12 cellular contexts compared by ENCODE assay signal in the genomic region with DNA sequence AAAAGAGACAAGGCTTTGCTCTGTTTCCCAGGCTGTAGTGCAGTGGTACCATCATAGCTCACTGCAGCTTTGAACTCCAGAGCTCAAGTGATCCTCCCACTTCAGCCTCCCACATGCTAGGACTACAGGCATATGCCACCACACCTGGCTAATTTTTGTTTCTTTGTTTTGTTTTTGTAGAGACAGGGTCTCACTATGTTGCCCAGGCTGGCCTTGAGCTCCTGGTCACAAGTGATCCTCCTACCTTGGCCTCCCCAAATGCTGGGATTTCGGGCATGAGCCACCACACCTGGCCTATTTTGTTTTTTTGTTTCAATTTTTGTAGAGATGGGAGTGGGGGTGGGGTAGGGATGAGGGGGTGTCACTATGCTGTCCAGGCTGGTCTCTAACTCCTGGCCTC. TPM values are rescaled to one million over a fixed set of nuclear protein-coding genes. Genes with fewer than 3 reads are reported as not detected.
"Had no signal": no experiment of that assay in that cellular context is flagged by ENCODE, and none has a peak within 500 bp of the region (broad histone marks: within the 10 kb centered on the region; RNA-seq: fewer than 3 reads in every experiment).

No MANE protein-coding gene starts in this region.

- H3K9me2 ChIP-seq: SK-N-SH had no signal

- H3K36me3 ChIP-seq: MG63 had no signal

- H3K4me2 ChIP-seq: SK-N-SH had no signal

- H3K4me3 ChIP-seq: MG63 had no signal

- FAIRE-seq: HTR-8/SVneo had no signal

- H3K9me3 ChIP-seq: MG63, SK-N-SH had no signal

- H3K27ac ChIP-seq: HL-60, RWPE1 had no signal

- H3K9ac ChIP-seq: SK-N-SH had no signal

- DNase-seq: MG63, NCI-H2081 treated with DMSO at 0.1 percent for 48 hours, NCI-H226, NCI-H524 treated with DMSO at 0.1 percent for 48 hours, PC-3, SW 1271 had no signal

RNA-seq across cellular contexts. Expression of gene WDR87, which starts 6.9 kb away (rescaled TPM):
- total RNA-seq: LHCN-M2, PC-3, SK-MEL-5 had no signal
- polyA plus RNA-seq: SK-N-SH had no signal
